ENCODE assay signal across 31 cellular contexts in genomic region chr5:24855485-24855884, GRCh38.
"Had no signal": no experiment of that assay in that cellular context is flagged by ENCODE, and none has a peak within 500 bp of the region (broad histone marks: within the 10 kb centered on the region; RNA-seq: fewer than 3 reads in every experiment).

No MANE protein-coding gene starts in this region.

- H3K36me3 ChIP-seq: esophagus muscularis mucosa, heart right ventricle, sigmoid colon, upper lobe of left lung had no signal

- H3K79me2 ChIP-seq: parathyroid adenoma had no signal

- H3K36me3 Mint-ChIP-seq: activated naive CD4-positive, alpha-beta T cell treated with anti-CD3 and anti-CD28 coated beads, Interleukin-2, amount 50 U/mL, for 24 hours; mesothelial cell of epicardium; naive B cell; stimulated activated memory B cell treated with anti-CD40 and anti-IgM and Interleukin-4, amounts not matched to agents 10 μg/mL and 1 μg/mL and 100 μg/mL, for 72 hours; T-cell had no signal

- ATAC-seq: activated naive CD8-positive, alpha-beta T cell treated with anti-CD3 and anti-CD28 coated beads, Interleukin-2, amount 50 U/mL, for 24 hours; activated T-helper 17 cell treated with anti-CD3 and anti-CD28 coated beads, Interleukin-2, amount 50 U/mL, for 72 hours; heart right ventricle; left ventricle myocardium superior; psoas muscle; stimulated activated memory B cell treated with anti-CD40 and anti-IgM and Interleukin-4, amounts not matched to agents 10 μg/mL and 1 μg/mL and 100 μg/mL, for 72 hours; stimulated activated naive CD8-positive, alpha-beta T cell treated with anti-CD3 and anti-CD28 coated beads, Interleukin-15, amount 100 ng/mL, for 72 hours; T-cell had no signal

- H2AFZ ChIP-seq: parathyroid adenoma had no signal

- H3K9me3 ChIP-seq: esophagus muscularis mucosa, psoas muscle, upper lobe of left lung had no signal

- DNase-seq: activated CD4-positive, alpha-beta memory T cell treated with anti-CD3 and anti-CD28 coated beads, Interleukin-2, amount 10 ng/mL, durations not matched to agents 7 days and 5 days; activated CD4-positive, alpha-beta T cell treated with anti-CD3 and anti-CD28 coated beads for 1 hour; activated CD4-positive, alpha-beta T cell treated with anti-CD3 and anti-CD28 coated beads, Interleukin-2, amount 10 ng/mL, durations not matched to agents 7 days and 5 days; activated CD8-positive, alpha-beta memory T cell treated with anti-CD3 and anti-CD28 coated beads, Interleukin-2, amount 50 U/mL, for 48 hours; activated gamma-delta T cell treated with Interleukin-2 at 50 U/mL for 16 hours; activated naive CD8-positive, alpha-beta T cell treated with anti-CD3 and anti-CD28 coated beads, Interleukin-2, amount 50 U/mL, for 24 hours; activated T-cell treated with anti-CD3 and anti-CD28 coated beads, Interleukin-2, amount 50 U/mL, for 24 hours; amygdala; central memory CD4-positive, alpha-beta T cell; heart right ventricle; islet precursor cell; left ventricle myocardium superior; naive B cell; nephron progenitor cell; nucleus accumbens; psoas muscle; sigmoid colon; small intestine; stimulated activated CD4-positive, alpha-beta T cell treated with anti-CD3 and anti-CD28 coated beads, Interleukin-4, amount 100 ng/mL, for 24 hours; stimulated activated naive CD8-positive, alpha-beta T cell treated with anti-CD3 and anti-CD28 coated beads, Interleukin-15, amount 100 ng/mL, for 72 hours; substantia nigra; T-cell; upper lobe of left lung had no signal

- H3K27ac ChIP-seq: esophagus muscularis mucosa, foreskin keratinocyte, heart right ventricle, parathyroid adenoma, psoas muscle, sigmoid colon, upper lobe of left lung had no signal

- H3K4me3 Mint-ChIP-seq: activated CD4-positive, alpha-beta memory T cell treated with anti-CD3 and anti-CD28 coated beads, Interleukin-2, amount 10 ng/mL, durations not matched to agents 7 days and 5 days; activated CD4-positive, alpha-beta T cell treated with anti-CD3 and anti-CD28 coated beads, Interleukin-2, amount 10 ng/mL, durations not matched to agents 7 days and 5 days; activated naive CD4-positive, alpha-beta T cell treated with anti-CD3 and anti-CD28 coated beads, Interleukin-2, amount 50 U/mL, for 24 hours; activated naive CD8-positive, alpha-beta T cell treated with anti-CD3 and anti-CD28 coated beads, Interleukin-2, amount 50 U/mL, for 24 hours; activated T-cell treated with anti-CD3 and anti-CD28 coated beads, Interleukin-2, amount 50 U/mL, for 24 hours; activated T-helper 17 cell treated with anti-CD3 and anti-CD28 coated beads, Interleukin-2, amount 50 U/mL, for 72 hours; dendritic cell treated with granulocyte-macrophage colony-stimulating factor and Interleukin-4, amounts not matched to agents 40 ng/mL and 50 ng/mL, for 4 days; mesothelial cell of epicardium; naive B cell; nephron progenitor cell; stimulated activated memory B cell treated with anti-CD40 and anti-IgM and Interleukin-4, amounts not matched to agents 10 μg/mL and 1 μg/mL and 100 μg/mL, for 72 hours; stimulated activated naive CD8-positive, alpha-beta T cell treated with anti-CD3 and anti-CD28 coated beads, Interleukin-15, amount 100 ng/mL, for 72 hours; T-cell had no signal

- H3K9ac ChIP-seq: parathyroid adenoma had no signal

- H3K27ac Mint-ChIP-seq: activated CD4-positive, alpha-beta memory T cell treated with anti-CD3 and anti-CD28 coated beads, Interleukin-2, amount 10 ng/mL, durations not matched to agents 7 days and 5 days; activated CD4-positive, alpha-beta T cell treated with anti-CD3 and anti-CD28 coated beads, Interleukin-2, amount 10 ng/mL, durations not matched to agents 7 days and 5 days; activated naive CD4-positive, alpha-beta T cell treated with anti-CD3 and anti-CD28 coated beads, Interleukin-2, amount 50 U/mL, for 24 hours; activated naive CD8-positive, alpha-beta T cell treated with anti-CD3 and anti-CD28 coated beads, Interleukin-2, amount 50 U/mL, for 24 hours; activated T-cell treated with anti-CD3 and anti-CD28 coated beads, Interleukin-2, amount 50 U/mL, for 24 hours; activated T-helper 17 cell treated with anti-CD3 and anti-CD28 coated beads, Interleukin-2, amount 50 U/mL, for 72 hours; dendritic cell treated with granulocyte-macrophage colony-stimulating factor and Interleukin-4, amounts not matched to agents 40 ng/mL and 50 ng/mL, for 4 days; mesothelial cell of epicardium; naive B cell; nephron progenitor cell; stimulated activated memory B cell treated with anti-CD40 and anti-IgM and Interleukin-4, amounts not matched to agents 10 μg/mL and 1 μg/mL and 100 μg/mL, for 72 hours; stimulated activated naive CD8-positive, alpha-beta T cell treated with anti-CD3 and anti-CD28 coated beads, Interleukin-15, amount 100 ng/mL, for 72 hours; T-cell had no signal

- H3K4me3 ChIP-seq: esophagus muscularis mucosa, heart right ventricle, psoas muscle, sigmoid colon, upper lobe of left lung had no signal

- H3K4me1 Mint-ChIP-seq: activated CD4-positive, alpha-beta memory T cell treated with anti-CD3 and anti-CD28 coated beads, Interleukin-2, amount 10 ng/mL, durations not matched to agents 7 days and 5 days; activated CD4-positive, alpha-beta T cell treated with anti-CD3 and anti-CD28 coated beads, Interleukin-2, amount 10 ng/mL, durations not matched to agents 7 days and 5 days; activated naive CD4-positive, alpha-beta T cell treated with anti-CD3 and anti-CD28 coated beads, Interleukin-2, amount 50 U/mL, for 24 hours; activated naive CD8-positive, alpha-beta T cell treated with anti-CD3 and anti-CD28 coated beads, Interleukin-2, amount 50 U/mL, for 24 hours; activated T-helper 17 cell treated with anti-CD3 and anti-CD28 coated beads, Interleukin-2, amount 50 U/mL, for 72 hours; mesothelial cell of epicardium; naive B cell; nephron progenitor cell; stimulated activated memory B cell treated with anti-CD40 and anti-IgM and Interleukin-4, amounts not matched to agents 10 μg/mL and 1 μg/mL and 100 μg/mL, for 72 hours; stimulated activated naive CD8-positive, alpha-beta T cell treated with anti-CD3 and anti-CD28 coated beads, Interleukin-15, amount 100 ng/mL, for 72 hours; T-cell had no signal

- H3K9me3 Mint-ChIP-seq: dendritic cell treated with granulocyte-macrophage colony-stimulating factor and Interleukin-4, amounts not matched to agents 40 ng/mL and 50 ng/mL, for 4 days; mesothelial cell of epicardium; nephron progenitor cell had no signal

- H3K27me3 Mint-ChIP-seq: activated CD4-positive, alpha-beta memory T cell treated with anti-CD3 and anti-CD28 coated beads, Interleukin-2, amount 10 ng/mL, durations not matched to agents 7 days and 5 days; activated CD4-positive, alpha-beta T cell treated with anti-CD3 and anti-CD28 coated beads, Interleukin-2, amount 10 ng/mL, durations not matched to agents 7 days and 5 days; activated naive CD4-positive, alpha-beta T cell treated with anti-CD3 and anti-CD28 coated beads, Interleukin-2, amount 50 U/mL, for 24 hours; activated naive CD8-positive, alpha-beta T cell treated with anti-CD3 and anti-CD28 coated beads, Interleukin-2, amount 50 U/mL, for 24 hours; activated T-cell treated with anti-CD3 and anti-CD28 coated beads, Interleukin-2, amount 50 U/mL, for 24 hours; activated T-helper 17 cell treated with anti-CD3 and anti-CD28 coated beads, Interleukin-2, amount 50 U/mL, for 72 hours; dendritic cell treated with granulocyte-macrophage colony-stimulating factor and Interleukin-4, amounts not matched to agents 40 ng/mL and 50 ng/mL, for 4 days; naive B cell; stimulated activated memory B cell treated with anti-CD40 and anti-IgM and Interleukin-4, amounts not matched to agents 10 μg/mL and 1 μg/mL and 100 μg/mL, for 72 hours; stimulated activated naive CD8-positive, alpha-beta T cell treated with anti-CD3 and anti-CD28 coated beads, Interleukin-15, amount 100 ng/mL, for 72 hours; T-cell had no signal

- H3K27me3 ChIP-seq: esophagus muscularis mucosa, foreskin keratinocyte, heart right ventricle, sigmoid colon, upper lobe of left lung had no signal

- H3K4me1 ChIP-seq: esophagus muscularis mucosa, heart right ventricle, parathyroid adenoma, psoas muscle, sigmoid colon, upper lobe of left lung had no signal
